ENCODE assay signal across 18 cellular contexts in the genomic region with DNA sequence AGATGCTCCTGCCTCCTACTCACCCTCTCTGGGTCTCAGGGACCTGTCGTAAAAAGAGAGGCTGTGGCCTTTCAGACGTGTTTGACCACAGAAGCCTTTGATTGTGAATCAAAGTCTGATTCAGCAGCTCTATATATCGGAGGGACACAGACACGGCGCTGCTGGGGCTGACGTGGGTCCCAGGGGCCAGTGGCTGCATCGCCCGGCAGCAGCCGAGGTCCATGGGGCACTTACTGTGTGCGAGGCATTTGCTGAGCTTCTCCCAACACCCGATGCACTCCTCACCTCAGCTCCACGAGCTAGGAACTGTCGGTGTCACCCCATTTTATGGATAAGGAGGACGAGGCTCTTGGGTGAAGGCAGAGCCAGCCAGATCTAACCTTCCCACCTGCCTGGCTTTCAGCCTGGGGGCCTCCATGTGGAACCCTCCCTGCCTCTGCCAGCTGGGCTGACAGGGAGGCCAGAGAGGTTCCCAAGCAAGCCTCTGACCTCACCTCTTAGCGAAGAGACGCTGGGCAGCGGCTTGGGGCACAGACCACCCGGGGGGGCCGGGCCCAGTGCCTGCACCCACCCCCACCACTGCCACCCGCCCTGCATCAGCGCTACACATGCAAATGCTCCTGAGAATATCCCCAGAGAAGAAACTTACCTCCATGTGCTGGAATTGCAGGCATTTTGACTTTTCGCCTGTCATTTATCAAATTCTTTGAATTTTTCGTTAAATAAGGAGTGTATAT. TPM values are rescaled to one million over a fixed set of nuclear protein-coding genes. Genes with fewer than 3 reads are reported as not detected.
A peak's percentile ranks its signal among the peaks of the same experiment; 100 is the strongest.
DNase-seq lines count a peak whose midpoint lies in the region; ATAC-seq and TF ChIP-seq lines count a peak whose summit lies in the region.
"Had no signal": no experiment of that assay in that cellular context is flagged by ENCODE, and none has a peak within 500 bp of the region (broad histone marks: within the 10 kb centered on the region; RNA-seq: fewer than 3 reads in every experiment).

No MANE protein-coding gene starts in this region.

- no peaks in the 10 kb centered on the region for H3K27me3 Mint-ChIP-seq in activated T-helper 17 cell treated with anti-CD3 and anti-CD28 coated beads, Interleukin-2, amount 50 U/mL, for 72 hours

- peaks cover 3% of the 10 kb centered on the region for H3K4me1 Mint-ChIP-seq in activated T-helper 17 cell treated with anti-CD3 and anti-CD28 coated beads, Interleukin-2, amount 50 U/mL, for 72 hours

- peaks cover 69% of the 10 kb centered on the region for H3K4me1 ChIP-seq in Panc1 (ENCODE audit: control insufficient read depth, insufficient read depth, low read length)
- H3K4me1 ChIP-seq in subcutaneous abdominal adipose tissue (ENCODE audit: control insufficient read depth in 5 of 5, insufficient read depth in 5 of 5, low read length in 5 of 5) = peaks cover 19 to 96% (median 77%) of the 10 kb centered on the region in 5 donors

- no peak overlapping the region for H3K4me3 Mint-ChIP-seq in activated T-helper 17 cell treated with anti-CD3 and anti-CD28 coated beads, Interleukin-2, amount 50 U/mL, for 72 hours
- H3K4me3 Mint-ChIP-seq: HFFc6 had no signal

- POLR2A ChIA-PET in Panc1 (lab: Charles Lee) = no interaction called here

- H3K36me3 Mint-ChIP-seq in activated T-helper 17 cell treated with anti-CD3 and anti-CD28 coated beads, Interleukin-2, amount 50 U/mL, for 72 hours (ENCODE audit: low read depth) = no peaks in the 10 kb centered on the region

- no peak for DNase-seq in Panc1 (ENCODE audit: low read depth, low spot score)
- DNase-seq in epithelial cell of prostate (ENCODE audit: low read depth, low spot score) = no peak
- no peak for DNase-seq in NCI-H345 (lab: John Stamatoyannopoulos, UW)
- no peak for DNase-seq in NCI-H2227 (lab: John Stamatoyannopoulos, UW; ENCODE audit: unreplicated experiment)
- no peak for DNase-seq in NCI-H128 (lab: John Stamatoyannopoulos, UW; ENCODE audit: unreplicated experiment)
- DNase-seq: GF-D8, HFFc6, NCI-H1436 treated with DMSO at 0.1 percent for 48 hours, NCI-H2081 treated with DMSO at 0.1 percent for 48 hours, NCI-H524, Peyer's patch, SHP77 treated with DMSO at 0.1 percent for 48 hours had no signal

- CTCF ChIA-PET in Panc1 (lab: Charles Lee) = no interaction called here

- no peaks in the 10 kb centered on the region for H3K27me3 ChIP-seq in Panc1 (ENCODE audit: control insufficient read depth, insufficient read depth, low read length)
- no peaks in the 10 kb centered on the region for H3K27me3 ChIP-seq in subcutaneous abdominal adipose tissue (ENCODE audit: control insufficient read depth in 5 of 5, insufficient read depth in 4 of 5, low read length in 5 of 5)
- H3K27me3 ChIP-seq: Peyer's patch had no signal

- intact Hi-C loops in Panc1 (cut with micrococcal nuclease; ENCODE audit: unreplicated experiment) = no loop called here

- H3K4me3 ChIP-seq in Panc1 (ENCODE audit: low read depth in 2 of 2, low read length in 2 of 2) (no peak overlapping the region), subcutaneous abdominal adipose tissue (ENCODE audit: low read depth in 1 of 5, low read length in 5 of 5) (no peak overlapping the region)
- H3K4me3 ChIP-seq: Peyer's patch had no signal

- peak overlapping the region in 3 of 5 donors; percentile 0 to 34 (median 18) for H3K9ac ChIP-seq in subcutaneous abdominal adipose tissue (ENCODE audit: low read length in 5 of 5)
- H3K9ac ChIP-seq: KMS-11 had no signal

- in situ Hi-C loops in Panc1 (cut with HindIII; ENCODE audit: low pct_unique_long_range_greater_than_20kb, low sequenced_read_pairs) = no loop called here

- no peaks in the 10 kb centered on the region for H3K9me3 ChIP-seq in Panc1 (ENCODE audit: control insufficient read depth, insufficient read depth, low read depth, low read length)
- H3K9me3 ChIP-seq in subcutaneous abdominal adipose tissue (ENCODE audit: control insufficient read depth in 5 of 5, low read length in 5 of 5) = no peaks in the 10 kb centered on the region
- H3K9me3 ChIP-seq: Peyer's patch had no signal

- H3K36me3 ChIP-seq in Panc1 (ENCODE audit: control insufficient read depth, insufficient read depth, low read length) = no peaks in the 10 kb centered on the region
- H3K36me3 ChIP-seq in subcutaneous abdominal adipose tissue (ENCODE audit: control insufficient read depth in 5 of 5, insufficient read depth in 5 of 5, low read length in 5 of 5) = peaks cover 0 to 10% (median 0%) of the 10 kb centered on the region in 5 donors
- H3K36me3 ChIP-seq: Peyer's patch had no signal

- no peaks in the 10 kb centered on the region for H3K9me3 Mint-ChIP-seq in activated T-helper 17 cell treated with anti-CD3 and anti-CD28 coated beads, Interleukin-2, amount 50 U/mL, for 72 hours
- H3K9me3 Mint-ChIP-seq: HFFc6 had no signal

- BruUV-seq in Panc1 (replicated peaks; lab: Mats Ljungman, UMichigan) = no TSS peak

- TF ChIP-seq CTCF in 22Rv1 (IDR thresholded peaks at IDR 0.05) = no peak
- TF ChIP-seq CTCF in Panc1 (IDR thresholded peaks at IDR 0.05) = no peak

- H3K27ac ChIP-seq in 22Rv1 (peak overlapping the region; percentile 93), Panc1 (ENCODE audit: low read length) (peak overlapping the region; percentile 25), epithelial cell of prostate (peak overlapping the region; percentile 99), subcutaneous abdominal adipose tissue (ENCODE audit: low read depth, low read length) (peak overlapping the region; percentile 79)
- H3K27ac ChIP-seq: C4-2B, KMS-11, Peyer's patch had no signal

- no peak for ATAC-seq in Panc1
- ATAC-seq in activated T-helper 17 cell treated with anti-CD3 and anti-CD28 coated beads, Interleukin-2, amount 50 U/mL, for 72 hours (replicated peaks) = no peak
- ATAC-seq: SK-N-SH treated with all-trans-retinoic acid at 6 μM for 48 hours had no signal

- H3K27ac Mint-ChIP-seq in activated T-helper 17 cell treated with anti-CD3 and anti-CD28 coated beads, Interleukin-2, amount 50 U/mL, for 72 hours = no peak overlapping the region
- H3K27ac Mint-ChIP-seq: HFFc6 had no signal

RNA-seq across cellular contexts. Expression of a gene that starts 19.9 kb away (rescaled TPM):
- total RNA-seq in Panc1 (2021; ENCODE audit: unreplicated experiment) = 89.8 TPM
- polyA plus RNA-seq in Panc1 (2012; ENCODE audit: insufficient read length) = 103 TPM
- total RNA-seq in activated T-helper 17 cell treated with anti-CD3 and anti-CD28 coated beads, Interleukin-2, amount 50 U/mL, for 72 hours = 1 to 10 TPM; 1.6 to 2.3 TPM

Comparison
In these comparisons a context has a peak if more than half of its experiments do, and no peak if none do; other contexts are left out.
1. H3K27ac ChIP-seq: peak in every context shown above with its lines; median percentile 99 in epithelial cell of prostate; 93 in 22Rv1; 79 in subcutaneous abdominal adipose tissue; 25 in Panc1.
2. RNA of a gene that starts 19.9 kb away (total RNA-seq): 89.8 TPM in Panc1 (single experiment); 1.6 to 2.3 TPM in activated T-helper 17 cell treated with anti-CD3 and anti-CD28 coated beads, Interleukin-2, amount 50 U/mL, for 72 hours; every median in the first group is over 10 times any median in the second.